ENCODE assay signal across 23 cellular contexts in the genomic region with DNA sequence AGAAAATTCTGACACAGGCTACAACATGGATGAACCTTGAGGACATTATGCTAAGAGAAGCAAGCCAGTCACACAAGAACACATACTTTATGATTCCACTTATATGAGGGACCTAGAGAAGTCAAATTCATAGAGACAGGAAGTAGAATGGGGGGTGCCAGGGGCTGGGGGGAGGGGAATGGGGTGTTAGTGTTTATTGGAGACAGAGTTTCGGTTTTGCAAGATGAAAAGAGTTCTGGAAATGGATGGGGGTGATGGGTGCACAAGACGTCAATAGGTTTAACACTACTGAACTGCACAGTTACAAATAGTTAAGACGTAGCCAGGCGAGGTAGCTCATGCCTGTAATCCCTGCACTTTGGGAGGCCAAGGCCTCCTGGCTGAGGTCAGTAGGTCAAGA. TPM values are rescaled to one million over a fixed set of nuclear protein-coding genes. Genes with fewer than 3 reads are reported as not detected.
A peak's percentile ranks its signal among the peaks of the same experiment; 100 is the strongest.
DNase-seq lines count a peak whose midpoint lies in the region; ATAC-seq lines count a peak whose summit lies in the region.
"Had no signal": no experiment of that assay in that cellular context is flagged by ENCODE, and none has a peak within 500 bp of the region (broad histone marks: within the 10 kb centered on the region; RNA-seq: fewer than 3 reads in every experiment).

No MANE protein-coding gene starts in this region.

- ATAC-seq in naive thymus-derived CD4-positive, alpha-beta T cell = no peak

- DNase-seq in activated CD4-positive, alpha-beta T cell treated with anti-CD3 and anti-CD28 coated beads, Interleukin-2, amount 10 ng/mL, durations not matched to agents 24 days and 14 days = peak; percentile 72
- DNase-seq in activated CD4-positive, alpha-beta T cell treated with anti-CD3 and anti-CD28 coated beads for 1 hour = no peak
- DNase-seq in stimulated activated naive CD4-positive, alpha-beta T cell (lab: John Stamatoyannopoulos, UW) = peak; percentile 8 to 80 (median 62)
- no peak for DNase-seq in stimulated activated naive CD4-positive, alpha-beta T cell treated with Interleukin-2 at 50 U/mL for 16 hours (lab: John Stamatoyannopoulos, UW)
- peak in 7 of 9 donors; percentile 64 to 88 (median 73) for DNase-seq in naive thymus-derived CD4-positive, alpha-beta T cell
- DNase-seq in SIG-M5 (lab: John Stamatoyannopoulos, UW) (no peak), inferior parietal cortex (ENCODE audit: extremely low spot score) (no peak)
- DNase-seq: 8988T, COR-L47, DMS79 treated with DMSO at 0.1 percent for 48 hours, Karpas-422, MV-4-11, NCI-H1105 treated with DMSO at 0.1 percent for 48 hours, NCI-H1694, NCI-H2081, NCI-H2171, NCI-H524 treated with DMSO at 0.1 percent for 48 hours, NCI-H82, Peyer's patch, SJCRH30 had no signal

- H3K4me1 ChIP-seq in naive thymus-derived CD4-positive, alpha-beta T cell (ENCODE audit: control insufficient read depth in 2 of 2, insufficient read depth in 2 of 2, low read length in 2 of 2) = peaks cover 8 to 34% of the 10 kb centered on the region in 2 donors

- H3K9me3 Mint-ChIP-seq in activated CD4-positive, alpha-beta T cell treated with anti-CD3 and anti-CD28 coated beads, Interleukin-2, amount 10 ng/mL, durations not matched to agents 24 days and 14 days = no peaks in the 10 kb centered on the region
- H3K9me3 Mint-ChIP-seq in naive thymus-derived CD4-positive, alpha-beta T cell = peaks cover 0 to 2% (median 0%) of the 10 kb centered on the region in 11 donors

- H3K27ac ChIP-seq in naive thymus-derived CD4-positive, alpha-beta T cell (ENCODE audit: low read depth, low read length) = peak overlapping the region; percentile 67
- H3K27ac ChIP-seq: C4-2B, Peyer's patch had no signal

- H3K27me3 Mint-ChIP-seq in activated CD4-positive, alpha-beta T cell treated with anti-CD3 and anti-CD28 coated beads, Interleukin-2, amount 10 ng/mL, durations not matched to agents 24 days and 14 days = peaks cover 2% of the 10 kb centered on the region
- H3K27me3 Mint-ChIP-seq in naive thymus-derived CD4-positive, alpha-beta T cell = no peaks in the 10 kb centered on the region

- no peaks in the 10 kb centered on the region for H3K9me3 ChIP-seq in naive thymus-derived CD4-positive, alpha-beta T cell (ENCODE audit: control insufficient read depth in 2 of 3, low read length in 3 of 3)
- H3K9me3 ChIP-seq: Peyer's patch, SJCRH30 had no signal

- H3K27me3 ChIP-seq in naive thymus-derived CD4-positive, alpha-beta T cell (ENCODE audit: control insufficient read depth in 2 of 2, insufficient read depth in 2 of 2, low read length in 2 of 2) = no peaks in the 10 kb centered on the region
- H3K27me3 ChIP-seq: Peyer's patch, SJCRH30 had no signal

- POLR2A ChIA-PET in naive thymus-derived CD4-positive, alpha-beta T cell (lab: Charles Lee) = interaction anchor here (1.0 to 1.1 kb wide), 3 partner anchors 14 to 48 kb away, joined by 3 to 8 read pairs (median 3); partner anchors contain the start of gene ZNF444

- intact Hi-C loops in activated CD4-positive, alpha-beta T cell treated with anti-CD3 and anti-CD28 coated beads, Interleukin-2, amount 10 ng/mL, durations not matched to agents 24 days and 14 days (cut with micrococcal nuclease) = loop anchor here (10.0 kb wide), 1 partner anchor 790 kb away; the partner anchor contains the start of gene KMT5C
- intact Hi-C loops in naive thymus-derived CD4-positive, alpha-beta T cell (cut with micrococcal nuclease) = loop anchor here in 1 of 2 donors (5.0 kb wide), 2 partner anchors 48 to 1007 kb away; partner anchors contain the start of gene PPP1R12C

- H3K4me1 Mint-ChIP-seq in activated CD4-positive, alpha-beta T cell treated with anti-CD3 and anti-CD28 coated beads, Interleukin-2, amount 10 ng/mL, durations not matched to agents 24 days and 14 days = peaks cover 26% of the 10 kb centered on the region
- peaks cover 7 to 51% (median 42%) of the 10 kb centered on the region in 7 donors for H3K4me1 Mint-ChIP-seq in naive thymus-derived CD4-positive, alpha-beta T cell

- no peak overlapping the region for H3K4me3 ChIP-seq in naive thymus-derived CD4-positive, alpha-beta T cell (ENCODE audit: low read length)
- H3K4me3 ChIP-seq: Peyer's patch, SJCRH30 had no signal

- CTCF ChIA-PET in naive thymus-derived CD4-positive, alpha-beta T cell (lab: Charles Lee) = interaction anchor here (0.9 kb wide), 1 partner anchor 21 kb away, joined by 3 read pairs; no protein-coding TSS in a partner anchor

- H3K4me3 Mint-ChIP-seq in activated CD4-positive, alpha-beta T cell treated with anti-CD3 and anti-CD28 coated beads, Interleukin-2, amount 10 ng/mL, durations not matched to agents 24 days and 14 days = peak overlapping the region; percentile 18
- H3K4me3 Mint-ChIP-seq in naive thymus-derived CD4-positive, alpha-beta T cell = peak overlapping the region in 9 of 10 donors; percentile 44 to 83 (median 60)

- H3K36me3 Mint-ChIP-seq in activated CD4-positive, alpha-beta T cell treated with anti-CD3 and anti-CD28 coated beads, Interleukin-2, amount 10 ng/mL, durations not matched to agents 24 days and 14 days (ENCODE audit: low read depth) = peaks cover 3% of the 10 kb centered on the region
- H3K36me3 Mint-ChIP-seq in naive thymus-derived CD4-positive, alpha-beta T cell = no peaks in the 10 kb centered on the region

- H3K27ac Mint-ChIP-seq in activated CD4-positive, alpha-beta T cell treated with anti-CD3 and anti-CD28 coated beads, Interleukin-2, amount 10 ng/mL, durations not matched to agents 24 days and 14 days = peak overlapping the region; percentile 74
- peak overlapping the region; percentile 81 to 95 (median 89) for H3K27ac Mint-ChIP-seq in naive thymus-derived CD4-positive, alpha-beta T cell

- peaks cover 0 to 4% (median 0%) of the 10 kb centered on the region in 3 experiments for H3K36me3 ChIP-seq in naive thymus-derived CD4-positive, alpha-beta T cell (ENCODE audit: control insufficient read depth in 2 of 3, insufficient read depth in 3 of 3, low read length in 3 of 3)
- H3K36me3 ChIP-seq: Peyer's patch, SJCRH30 had no signal

RNA-seq across cellular contexts. Expression of gene ZNF787, which starts 3.5 kb away (rescaled TPM):
- 36.4 and 37.0 TPM in 2 replicates for total RNA-seq in activated CD4-positive, alpha-beta T cell treated with anti-CD3 and anti-CD28 coated beads, Interleukin-2, amount 10 ng/mL, durations not matched to agents 24 days and 14 days
- 10 to 100 TPM; 19.7 to 41.2 (median 33.0) TPM for total RNA-seq in naive thymus-derived CD4-positive, alpha-beta T cell
- 1 to 10 TPM; 1.5 to 2.4 TPM for polyA plus RNA-seq in naive thymus-derived CD4-positive, alpha-beta T cell

RNA-seq across cellular contexts. Expression of gene ZNF444, which starts 16.5 kb away (rescaled TPM):
- total RNA-seq in activated CD4-positive, alpha-beta T cell treated with anti-CD3 and anti-CD28 coated beads, Interleukin-2, amount 10 ng/mL, durations not matched to agents 24 days and 14 days = 35.5 and 35.7 TPM in 2 replicates
- total RNA-seq in naive thymus-derived CD4-positive, alpha-beta T cell = 10 to 100 TPM; 22.2 to 49.6 (median 35.7) TPM
- 10 to 100 TPM; 15.9 to 35.3 TPM for polyA plus RNA-seq in naive thymus-derived CD4-positive, alpha-beta T cell

RNA-seq across cellular contexts. Expression of gene GALP, which starts 51.2 kb away (rescaled TPM):
- total RNA-seq in activated CD4-positive, alpha-beta T cell treated with anti-CD3 and anti-CD28 coated beads, Interleukin-2, amount 10 ng/mL, durations not matched to agents 24 days and 14 days = not detected in 2 replicates
- total RNA-seq in naive thymus-derived CD4-positive, alpha-beta T cell = not detected
- not detected for polyA plus RNA-seq in naive thymus-derived CD4-positive, alpha-beta T cell
- total RNA-seq: M059J, OCI-LY7, Peyer's patch, SJCRH30 had no signal

Comparison
In these comparisons a context has a peak if more than half of its experiments do, and no peak if none do; other contexts are left out.
1. DNase-seq: peak in activated CD4-positive, alpha-beta T cell treated with anti-CD3 and anti-CD28 coated beads, Interleukin-2, amount 10 ng/mL, durations not matched to agents 24 days and 14 days (single experiment), stimulated activated naive CD4-positive, alpha-beta T cell (6 of 6) and naive thymus-derived CD4-positive, alpha-beta T cell (7 of 9); none in activated CD4-positive, alpha-beta T cell treated with anti-CD3 and anti-CD28 coated beads for 1 hour (single experiment), stimulated activated naive CD4-positive, alpha-beta T cell treated with Interleukin-2 at 50 U/mL for 16 hours (single experiment), SIG-M5 (single experiment) and inferior parietal cortex (single experiment).